ENCODE assay signal across 9 cellular contexts in genomic region chr20:460707-461106, GRCh38. TPM values are rescaled to one million over a fixed set of nuclear protein-coding genes. Genes with fewer than 3 reads are reported as not detected.
DNase-seq lines count a peak whose midpoint lies in the region; ATAC-seq and TF ChIP-seq lines count a peak whose summit lies in the region.
"Had no signal": no experiment of that assay in that cellular context is flagged by ENCODE, and none has a peak within 500 bp of the region (broad histone marks: within the 10 kb centered on the region; RNA-seq: fewer than 3 reads in every experiment).

No MANE protein-coding gene starts in this region.

- H3K4me1 Mint-ChIP-seq in GM23338 = peaks cover 20% of the 10 kb centered on the region
- H3K4me1 Mint-ChIP-seq in activated naive CD8-positive, alpha-beta T cell treated with anti-CD3 and anti-CD28 coated beads for 36 hours = peaks cover 42% of the 10 kb centered on the region

- no peak for TF ChIP-seq POLR2A in lower leg skin (IDR thresholded peaks at IDR 0.05)

- H3K27ac ChIP-seq in GM23338 (ENCODE audit: low read depth) = no peak overlapping the region

- H3K36me3 Mint-ChIP-seq in GM23338 (ENCODE audit: low read depth) = no peaks in the 10 kb centered on the region
- H3K36me3 Mint-ChIP-seq in activated naive CD8-positive, alpha-beta T cell treated with anti-CD3 and anti-CD28 coated beads for 36 hours = peaks cover 12% of the 10 kb centered on the region

- H3K4me1 ChIP-seq in GM23338 (ENCODE audit: insufficient read depth) = 0 out of 2 replicates have a peak, but pooled peaks cover 4% of the 10 kb centered on the region

- 0 out of 2 replicates have a peak, but pooled peaks cover 5% of the 10 kb centered on the region for H3F3A ChIP-seq in GM23338 (replicated peaks; ENCODE audit: low read depth)

- H3K9me3 Mint-ChIP-seq in GM23338 = no peaks in the 10 kb centered on the region
- no peaks in the 10 kb centered on the region for H3K9me3 Mint-ChIP-seq in activated naive CD8-positive, alpha-beta T cell treated with anti-CD3 and anti-CD28 coated beads for 36 hours

- H2AFZ ChIP-seq in GM23338 = no peak overlapping the region

- no peaks in the 10 kb centered on the region for H3K9me2 ChIP-seq in GM23338 (ENCODE audit: insufficient read depth)

- H3K36me3 ChIP-seq in GM23338 (ENCODE audit: insufficient read depth) = no peaks in the 10 kb centered on the region

- DNase-seq in AG04449 (ENCODE audit: low read depth, low spot score) = no peak
- no peak for DNase-seq in GM23338 (ENCODE audit: low spot score)
- no peak for DNase-seq in activated naive CD8-positive, alpha-beta T cell treated with anti-CD3 and anti-CD28 coated beads for 36 hours
- peak; percentile 46 to 87 for DNase-seq in lower leg skin (ENCODE audit: low spot score in 2 of 2)
- DNase-seq in GM10266 (ENCODE audit: extremely low spot score) = no peak
- no peak for DNase-seq in NAMALWA (ENCODE audit: low spot score)
- no peak for DNase-seq in NK-92 (lab: John Stamatoyannopoulos, UW; ENCODE audit: unreplicated experiment)
- DNase-seq: NCI-H748 treated with DMSO at 0.1 percent for 48 hours had no signal

- CTCF ChIA-PET in AG04449 (lab: Yijun Ruan, JAX) = interaction anchor here (1.0 to 1.7 kb wide), 2 partner anchors 17 to 105 kb away, joined by 3 to 6 read pairs; no protein-coding TSS in a partner anchor

- no peak for ATAC-seq in GM23338
- ATAC-seq in HG03025 (IDR thresholded peaks at IDR 0.05; ENCODE audit: low FRiP score, unreplicated experiment) = no peak

- peak overlapping the region; percentile 41 for H3K4me3 Mint-ChIP-seq in GM23338
- H3K4me3 Mint-ChIP-seq in activated naive CD8-positive, alpha-beta T cell treated with anti-CD3 and anti-CD28 coated beads for 36 hours = peak overlapping the region; percentile 94

- intact Hi-C loops in lower leg skin (cut with DNase I; ENCODE audit: low total_unique reads) = no loop called here

- H3K27me3 ChIP-seq in GM23338 (ENCODE audit: insufficient read depth) = peaks cover 34% of the 10 kb centered on the region

- H4K20me1 ChIP-seq in GM23338 (replicated peaks; ENCODE audit: insufficient read depth) = peaks cover 33% of the 10 kb centered on the region

- TF ChIP-seq CTCF in AG04449 (IDR thresholded peaks at IDR 0.05; ENCODE audit: insufficient read depth, low read length, missing control alignments) (no peak), GM23338 (conservative IDR thresholded peaks at IDR 0.05; ENCODE audit: low read depth in 2 of 2) (no peak), lower leg skin (IDR thresholded peaks at IDR 0.05) (peak in 1 of 3 donors; percentile 3), GM10266 (IDR thresholded peaks at IDR 0.05; ENCODE audit: control insufficient read depth, insufficient read depth, low read depth, missing control alignments) (no peak)

- H3K27me3 Mint-ChIP-seq in GM23338 (ENCODE audit: insufficient read depth, low read depth, poor library complexity) = peaks cover 22% of the 10 kb centered on the region
- H3K27me3 Mint-ChIP-seq in activated naive CD8-positive, alpha-beta T cell treated with anti-CD3 and anti-CD28 coated beads for 36 hours = no peaks in the 10 kb centered on the region

- no peak overlapping the region for H3K27ac Mint-ChIP-seq in GM23338
- no peak overlapping the region for H3K27ac Mint-ChIP-seq in activated naive CD8-positive, alpha-beta T cell treated with anti-CD3 and anti-CD28 coated beads for 36 hours

- peaks cover 56% of the 10 kb centered on the region for H3K79me2 ChIP-seq in GM23338 (replicated peaks; ENCODE audit: insufficient read depth)

- POLR2A ChIA-PET in AG04449 (lab: Yijun Ruan, JAX) = no interaction called here

- H3K4me2 ChIP-seq in GM23338 = no peak overlapping the region

- WGBS in lower leg skin, 2 donors = 22 to 32% methylated on average over 2 of the region's 2 CpGs

- H3K4me3 ChIP-seq in AG04449 (ENCODE audit: low read depth, low read length) (peak overlapping the region; percentile 80), GM23338 (no peak overlapping the region), lower leg skin (ENCODE audit: low read depth, poor library complexity, severe bottlenecking) (no peak overlapping the region)

TF ChIP-seq in GM23338, 12 proteins besides CTCF, POLR2A, EP300 and RAD21 (continues in another document):
- TF ChIP-seq NANOG (IDR thresholded peaks at IDR 0.05; ENCODE audit: borderline replicate concordance) (no peak), CREB1 (CRISPR knock-in tag; IDR thresholded peaks at IDR 0.05; ENCODE audit: low read depth) (no peak), REST (IDR thresholded peaks at IDR 0.05; ENCODE audit: unreplicated experiment) (no peak), POLR2AphosphoS5 (IDR thresholded peaks at IDR 0.05; ENCODE audit: low read depth) (no peak)

RNA-seq across cellular contexts. Expression of gene TBC1D20, which starts 1.6 kb away (rescaled TPM):
- total RNA-seq in GM23338 (2014; rRNA removed; shearing (Covaris generic)) = 15.0 and 15.2 TPM in 2 replicates
- polyA plus RNA-seq in GM23338 (2016; fragmentation: Nextera tagmentation; extraction: Ambion mirVana) = 4.8 and 5.0 TPM in 2 replicates
- 10 to 100 TPM; 18.4 to 18.6 TPM for total RNA-seq in activated naive CD8-positive, alpha-beta T cell treated with anti-CD3 and anti-CD28 coated beads for 36 hours
- total RNA-seq in lower leg skin = 10 to 100 TPM; 36.5 to 44.8 (median 42.5) TPM

RNA-seq across cellular contexts. Expression of gene RBCK1, which starts 52.6 kb away (rescaled TPM):
- 56.8 and 65.3 TPM in 2 replicates for total RNA-seq in GM23338 (2014; rRNA removed; shearing (Covaris generic))
- 46.5 and 52.6 TPM in 2 replicates for polyA plus RNA-seq in GM23338 (2016; fragmentation: Nextera tagmentation; extraction: Ambion mirVana)
- total RNA-seq in activated naive CD8-positive, alpha-beta T cell treated with anti-CD3 and anti-CD28 coated beads for 36 hours = 100 to 1,000 TPM; 113 to 115 TPM
- 10 to 100 TPM; 65.2 to 90.1 (median 77.1) TPM for total RNA-seq in lower leg skin

Comparison
In these comparisons a context has a peak if more than half of its experiments do, and no peak if none do; other contexts are left out.
1. DNase-seq: peak in lower leg skin (2 of 2); none in AG04449 (single experiment), GM23338 (single experiment), activated naive CD8-positive, alpha-beta T cell treated with anti-CD3 and anti-CD28 coated beads for 36 hours (single experiment), GM10266 (single experiment), NAMALWA (single experiment) and NK-92 (single experiment).